26 cellular contexts compared by ENCODE assay signal in genomic region chr1:49181033-49181432, GRCh38.
"Had no signal": no experiment of that assay in that cellular context is flagged by ENCODE, and none has a peak within 500 bp of the region (broad histone marks: within the 10 kb centered on the region; RNA-seq: fewer than 3 reads in every experiment).

No MANE protein-coding gene starts in this region.

- H3K4me1 ChIP-seq: pancreas, psoas muscle, right lobe of liver, sigmoid colon, suprapubic skin, testis, tibial artery, transverse colon, upper lobe of right lung, uterus had no signal

- H3K4me3 ChIP-seq: pancreas, psoas muscle, right lobe of liver, sigmoid colon, suprapubic skin, testis, tibial artery, transverse colon, upper lobe of right lung, uterus had no signal

- FAIRE-seq: pancreas, small intestine had no signal

- H3K36me3 ChIP-seq: neutrophil, pancreas, right lobe of liver, sigmoid colon, suprapubic skin, tibial artery, transverse colon, upper lobe of right lung, uterus had no signal

- ATAC-seq: naive thymus-derived CD8-positive, alpha-beta T cell; natural killer cell treated with Interleukin-12 subunit alpha and Interleukin-12 subunit beta and Interleukin-15 and Interleukin-18, amount 100 ng/mL, for 72 hours; pancreas; psoas muscle; right cardiac atrium; right lobe of liver; stimulated activated effector memory CD8-positive, alpha-beta T cell treated with anti-CD3 and anti-CD28 coated beads, Interleukin-12 subunit alpha, Interleukin-12 subunit beta, amount 100 ng/mL, for 72 hours; stimulated activated naive CD8-positive, alpha-beta T cell treated with anti-CD3 and anti-CD28 coated beads, Interleukin-15, amount 100 ng/mL, for 72 hours; stimulated activated naive CD8-positive, alpha-beta T cell treated with anti-CD3 and anti-CD28 coated beads, Interleukin-15, Interleukin-2, amounts not matched to agents 100 U/mL and 50 U/mL, for 24 hours; upper lobe of right lung had no signal

- DNase-seq: naive thymus-derived CD8-positive, alpha-beta T cell; nephron progenitor cell; nucleus accumbens; pancreas; psoas muscle; right cardiac atrium; right lobe of liver; sigmoid colon; small intestine; stimulated activated CD4-positive, alpha-beta T cell treated with anti-CD3 and anti-CD28 coated beads, Interleukin-15, amount 100 ng/mL, for 24 hours; stimulated activated CD4-positive, alpha-beta T cell treated with anti-CD3 and anti-CD28 coated beads, Interleukin-2, amount 100 ng/mL, for 24 hours; stimulated activated CD4-positive, alpha-beta T cell treated with anti-CD3 and anti-CD28 coated beads, Interleukin-2, amount 100 ng/mL, for 48 hours; stimulated activated CD4-positive, alpha-beta T cell treated with anti-CD3 and anti-CD28 coated beads, Interleukin-4, amount 100 ng/mL, for 24 hours; stimulated activated naive CD4-positive, alpha-beta T cell; stimulated activated naive CD8-positive, alpha-beta T cell treated with anti-CD3 and anti-CD28 coated beads, Interleukin-15, amount 100 ng/mL, for 72 hours; stimulated activated naive CD8-positive, alpha-beta T cell treated with anti-CD3 and anti-CD28 coated beads, Interleukin-15, Interleukin-2, amounts not matched to agents 100 U/mL and 50 U/mL, for 24 hours; substantia nigra; testis; tibial artery; transverse colon; upper lobe of right lung; uterus had no signal

- H3K9me3 ChIP-seq: neutrophil, pancreas, psoas muscle, right lobe of liver, sigmoid colon, suprapubic skin, testis, tibial artery, transverse colon, upper lobe of right lung, uterus had no signal

- H3K27ac ChIP-seq: neutrophil, pancreas, psoas muscle, right lobe of liver, sigmoid colon, suprapubic skin, testis, tibial artery, transverse colon, upper lobe of right lung, uterus had no signal

- H3K27me3 ChIP-seq: neutrophil, pancreas, right lobe of liver, sigmoid colon, suprapubic skin, testis, tibial artery, transverse colon, upper lobe of right lung, uterus had no signal
